In the genomic region with DNA sequence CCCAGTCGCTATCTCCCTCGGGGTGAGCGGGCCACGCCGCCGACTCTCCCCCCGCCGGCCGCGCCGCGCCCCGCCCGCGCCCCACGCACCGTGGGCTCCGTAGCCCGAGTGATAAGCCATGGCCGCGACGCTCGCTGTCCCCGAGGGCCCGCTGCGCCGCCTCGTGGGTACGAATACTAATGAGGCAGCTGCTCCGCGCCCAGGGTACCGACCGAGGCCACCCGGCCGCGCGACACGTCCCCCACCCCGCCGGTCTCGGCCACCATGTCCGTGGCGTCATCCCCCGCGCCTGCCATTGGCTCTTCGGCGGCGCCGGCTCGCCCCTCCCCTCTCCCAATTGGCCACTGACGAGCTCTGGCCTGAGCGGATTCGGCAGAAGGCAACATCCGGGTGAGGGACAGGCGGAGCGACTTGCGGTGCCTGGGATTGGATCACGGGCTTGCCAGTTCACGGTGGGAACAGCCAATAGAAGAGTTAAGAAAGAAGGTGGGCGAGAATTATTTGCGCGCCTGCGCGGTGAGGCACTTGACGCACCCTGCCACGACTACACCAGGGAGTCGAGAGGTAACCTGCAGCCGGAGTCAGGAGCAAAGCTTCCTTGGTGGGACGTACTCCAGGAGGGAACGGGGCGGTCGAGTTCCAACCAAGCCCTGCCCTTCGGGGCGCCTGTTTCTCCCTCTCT, we compare ENCODE assay signal across 8 cellular contexts. TPM values are rescaled to one million over a fixed set of nuclear protein-coding genes. Genes with fewer than 3 reads are reported as not detected.
DNase-seq lines count a peak whose midpoint lies in the region; ATAC-seq and TF ChIP-seq lines count a peak whose summit lies in the region.

A gene with protein sequence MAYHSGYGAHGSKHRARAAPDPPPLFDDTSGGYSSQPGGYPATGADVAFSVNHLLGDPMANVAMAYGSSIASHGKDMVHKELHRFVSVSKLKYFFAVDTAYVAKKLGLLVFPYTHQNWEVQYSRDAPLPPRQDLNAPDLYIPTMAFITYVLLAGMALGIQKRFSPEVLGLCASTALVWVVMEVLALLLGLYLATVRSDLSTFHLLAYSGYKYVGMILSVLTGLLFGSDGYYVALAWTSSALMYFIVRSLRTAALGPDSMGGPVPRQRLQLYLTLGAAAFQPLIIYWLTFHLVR (minus strand): TSS at position 278 of the 682 bp plus-strand sequence. CDS start 158 bp downstream, at position 120.

- no peak for TF ChIP-seq CTCF in lower lobe of right lung (IDR thresholded peaks at IDR 0.05)

- H3K27ac ChIP-seq in CD8-positive, alpha-beta memory T cell (ENCODE audit: low read depth, low read length), result peak within 1 kb of the TSS; percentile 93
- H3K27ac ChIP-seq in lower lobe of right lung, result peak within 1 kb of the TSS; percentile 97

- CTCF ChIA-PET in CD8-positive, alpha-beta memory T cell (lab: Charles Lee), result interaction anchor here (0.7 to 5.3 kb wide), 9 partner anchors 9 to 404 kb away, joined by 3 to 39 read pairs (median 3); a partner anchor contains a TSS

- peaks cover 28% of the 10 kb centered on the region for H3K4me1 ChIP-seq in CD8-positive, alpha-beta memory T cell (ENCODE audit: insufficient read depth, low read length)
- peaks cover 31% of the 10 kb centered on the region for H3K4me1 ChIP-seq in lower lobe of right lung

- DNase-seq in CD8-positive, alpha-beta memory T cell, result peak; percentile 98 to 99 (median 98)
- DNase-seq in HS-5 (ENCODE audit: low read depth) (peak; percentile 98), lower lobe of right lung (peak; percentile 99)
- DNase-seq in NK-92 treated with Interleukin-12 subunit alpha and Interleukin-12 subunit beta, amount 100 ng/mL, for 24 hours (lab: John Stamatoyannopoulos, UW), result peak; percentile 99
- peak; percentile 97 for DNase-seq in activated CD8-positive, alpha-beta memory T cell treated with anti-CD3 and anti-CD28 coated beads for 24 hours
- peak; percentile 98 for DNase-seq in effector CD4-positive, alpha-beta T cell
- peak; percentile 91 to 99 (median 97) for DNase-seq in stimulated activated CD4-positive, alpha-beta T cell treated with anti-CD3 and anti-CD28 coated beads, TNF-alpha, amount 100 ng/mL, for 24 hours (ENCODE audit: low read depth in 3 of 3)

- peaks cover 15% of the 10 kb centered on the region for H3K27me3 ChIP-seq in CD8-positive, alpha-beta memory T cell (ENCODE audit: insufficient read depth, low read length, poor library complexity, severe bottlenecking)
- peaks cover 27% of the 10 kb centered on the region for H3K27me3 ChIP-seq in lower lobe of right lung (ENCODE audit: low read depth)

- POLR2A ChIA-PET in CD8-positive, alpha-beta memory T cell (lab: Charles Lee), result interaction anchor here (0.6 to 1.8 kb wide), 20 partner anchors 8 to 670 kb away, joined by 3 to 19 read pairs (median 4); a partner anchor contains a TSS

- H3K4me3 Mint-ChIP-seq in CD8-positive, alpha-beta memory T cell, result peak within 1 kb of the TSS; percentile 84 to 96 (median 87)

- H3K9me3 ChIP-seq in CD8-positive, alpha-beta memory T cell (ENCODE audit: low read length), result no peaks in the 10 kb centered on the region
- no peaks in the 10 kb centered on the region for H3K9me3 ChIP-seq in lower lobe of right lung

- H3K4me3 ChIP-seq in CD8-positive, alpha-beta memory T cell (ENCODE audit: low read length), result peak within 1 kb of the TSS; percentile 73
- H3K4me3 ChIP-seq in lower lobe of right lung, result peak within 1 kb of the TSS; percentile 98

- H3K36me3 ChIP-seq in CD8-positive, alpha-beta memory T cell (ENCODE audit: insufficient read depth, low read length), result no peaks in the 10 kb centered on the region
- peaks cover 17% of the 10 kb centered on the region for H3K36me3 ChIP-seq in lower lobe of right lung

- peaks cover 0 to 12% (median 4%) of the 10 kb centered on the region in 3 donors for H3K36me3 Mint-ChIP-seq in CD8-positive, alpha-beta memory T cell

- H3K27me3 Mint-ChIP-seq in CD8-positive, alpha-beta memory T cell, result peaks cover 11 to 20% of the 10 kb centered on the region in 2 donors

- peaks cover 27 to 47% (median 35%) of the 10 kb centered on the region in 3 donors for H3K4me1 Mint-ChIP-seq in CD8-positive, alpha-beta memory T cell

- peak; percentile 78 for ATAC-seq in GM19468 (IDR thresholded peaks at IDR 0.05; ENCODE audit: extremely low read depth, unreplicated experiment)
- peak; percentile 97 for ATAC-seq in lower lobe of right lung

- peak within 1 kb of the TSS; percentile 82 to 97 (median 91) for H3K27ac Mint-ChIP-seq in CD8-positive, alpha-beta memory T cell

- intact Hi-C loops in lower lobe of right lung (cut with DNase I), result no loop called here

- H3K9me3 Mint-ChIP-seq in CD8-positive, alpha-beta memory T cell, result no peaks in the 10 kb centered on the region

RNA-seq across cellular contexts. Expression of the gene that starts here (rescaled TPM):
- 10 to 100 TPM; 96.5 to 97.3 TPM for total RNA-seq in CD8-positive, alpha-beta memory T cell
- 61.7 TPM for polyA plus RNA-seq in CD8-positive, alpha-beta memory T cell
- total RNA-seq in lower lobe of right lung, result 67.8 TPM

Comparison
In these comparisons a context has a peak if more than half of its experiments do, and no peak if none do; other contexts are left out.
1. Peak in every context shown above with its lines: DNase-seq, ATAC-seq, H3K4me3 ChIP-seq and H3K27ac ChIP-seq.